In the genomic region with DNA sequence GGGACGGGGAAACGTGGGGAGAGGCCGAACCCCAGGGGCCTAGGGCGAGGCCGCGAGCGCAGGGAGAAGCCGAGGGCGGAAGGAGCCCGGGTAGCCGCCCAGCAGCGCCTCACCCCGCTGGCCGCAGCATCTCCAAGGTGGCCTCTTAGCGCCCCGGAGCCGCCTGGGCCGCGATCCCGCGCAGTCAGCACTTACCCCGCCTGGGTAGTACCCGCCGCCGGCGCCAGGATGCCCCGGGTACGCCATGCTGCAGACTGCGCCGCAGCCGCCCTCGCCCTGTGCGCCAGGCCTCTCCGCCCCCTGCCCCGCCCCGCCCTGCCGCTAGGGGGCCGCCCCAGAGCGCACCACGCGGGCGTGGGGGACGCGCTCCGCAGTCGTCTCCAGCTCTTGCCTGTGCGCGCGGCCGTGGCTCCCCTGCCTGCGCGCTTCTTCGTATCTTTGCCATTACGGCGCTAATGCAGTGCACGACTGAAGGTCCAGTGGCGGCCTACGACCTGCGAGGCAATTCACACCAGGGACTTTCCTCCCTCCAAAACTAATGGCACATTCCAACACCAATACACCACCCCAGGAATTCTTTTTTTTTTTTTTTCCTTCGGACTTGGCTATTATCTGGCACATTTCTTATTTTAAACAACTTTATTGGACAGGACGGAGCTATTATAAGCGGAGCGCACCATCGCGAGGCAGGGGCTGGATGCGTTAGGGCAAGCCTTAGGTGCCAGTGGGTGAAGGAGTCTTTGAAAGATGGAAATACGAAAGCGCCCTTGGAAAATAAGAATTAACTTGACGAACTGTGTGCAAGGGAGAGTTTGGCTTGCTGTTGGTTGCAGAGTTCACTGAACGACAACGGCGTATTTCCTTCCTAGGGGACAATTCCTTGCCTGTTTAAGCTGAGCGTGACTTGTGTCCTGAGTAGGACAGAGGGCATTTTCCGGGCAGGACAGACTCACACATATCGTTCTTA, we compare ENCODE assay signal across 8 cellular contexts. TPM values are rescaled to one million over a fixed set of nuclear protein-coding genes. Genes with fewer than 3 reads are reported as not detected.
A peak's percentile ranks its signal among the peaks of the same experiment; 100 is the strongest.
DNase-seq lines count a peak whose midpoint lies in the region; ATAC-seq and TF ChIP-seq lines count a peak whose summit lies in the region.

A gene with protein sequence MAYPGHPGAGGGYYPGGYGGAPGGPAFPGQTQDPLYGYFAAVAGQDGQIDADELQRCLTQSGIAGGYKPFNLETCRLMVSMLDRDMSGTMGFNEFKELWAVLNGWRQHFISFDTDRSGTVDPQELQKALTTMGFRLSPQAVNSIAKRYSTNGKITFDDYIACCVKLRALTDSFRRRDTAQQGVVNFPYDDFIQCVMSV (minus strand): TSS at position 258 of the 967 bp plus-strand sequence. CDS start 12 bp downstream, at position 246.

- in situ Hi-C loops in astrocyte of the cerebellum (cut with HindIII; ENCODE audit: low sequenced_read_pairs): no loop called here

- peak within 1 kb of the TSS; percentile 87 for H3K4me3 ChIP-seq in astrocyte of the cerebellum (ENCODE audit: low read depth, low read length)

- intact Hi-C loops in sciatic nerve (cut with DNase I): no loop called here

- peak; percentile 54 for TF ChIP-seq CTCF in astrocyte of the cerebellum (IDR thresholded peaks at IDR 0.05; ENCODE audit: low read depth, low read length, missing control alignments)

- peak; percentile 82 for DNase-seq in NCI-H1436 (lab: John Stamatoyannopoulos, UW)
- no peak for DNase-seq in NCI-H1436 treated with DMSO at 0.1 percent for 48 hours (lab: John Stamatoyannopoulos, UW)
- peak; percentile 85 to 86 for DNase-seq in NCI-H1930 (lab: John Stamatoyannopoulos, UW)
- peak; percentile 91 for DNase-seq in T-helper 9 cell
- peak; percentile 40 for DNase-seq in astrocyte of the cerebellum (ENCODE audit: low read depth)
- peak; percentile 80 to 86 for DNase-seq in hippocampal formation (lab: John Stamatoyannopoulos, UW)
- peak; percentile 90 for DNase-seq in sciatic nerve (ENCODE audit: low spot score)

- peak; percentile 52 for ATAC-seq in HG02938 (IDR thresholded peaks at IDR 0.05; ENCODE audit: unreplicated experiment)
- peak; percentile 97 for ATAC-seq in sciatic nerve

RNA-seq across cellular contexts. Expression of the gene that starts here (rescaled TPM):
- total RNA-seq in sciatic nerve: 132 TPM
